Comparison of ENCODE assay signal across 11 cellular contexts in the genomic region with DNA sequence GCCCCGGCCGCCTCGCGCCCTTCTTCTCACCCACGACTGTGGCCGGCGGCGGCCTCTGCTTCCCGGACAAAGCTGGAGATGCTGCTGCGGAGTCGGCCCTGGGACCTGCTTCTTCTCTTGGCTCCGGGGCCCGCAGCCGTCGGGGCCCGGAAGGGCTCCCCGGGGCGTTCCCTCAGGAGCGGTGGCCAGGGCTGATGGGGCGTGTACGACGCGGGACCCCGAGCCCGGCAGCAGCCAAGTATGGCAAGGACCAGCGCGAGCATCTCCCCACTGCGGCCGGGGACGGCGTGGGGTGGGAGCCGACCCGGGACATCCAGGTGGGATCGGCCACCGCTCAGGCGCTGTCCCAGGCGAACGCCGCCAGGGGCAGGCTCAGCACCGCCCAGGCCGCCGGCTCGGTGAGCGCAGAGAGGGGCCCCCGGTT. TPM values are rescaled to one million over a fixed set of nuclear protein-coding genes. Genes with fewer than 3 reads are reported as not detected.
DNase-seq lines count a peak whose midpoint lies in the region; ATAC-seq and TF ChIP-seq lines count a peak whose summit lies in the region.
"Had no signal": no experiment of that assay in that cellular context is flagged by ENCODE, and none has a peak within 500 bp of the region (broad histone marks: within the 10 kb centered on the region; RNA-seq: fewer than 3 reads in every experiment).

No MANE protein-coding gene starts in this region.

- peaks cover 27% of the 10 kb centered on the region for H3K27me3 ChIP-seq in CD8-positive, alpha-beta T cell (ENCODE audit: insufficient read depth, low read length)
- H3K27me3 ChIP-seq in left ventricle myocardium inferior (ENCODE audit: low read depth), result peaks cover 74% of the 10 kb centered on the region

- no peaks in the 10 kb centered on the region for H3K36me3 Mint-ChIP-seq in CD8-positive, alpha-beta T cell
- no peaks in the 10 kb centered on the region for H3K36me3 Mint-ChIP-seq in WTC11
- H3K36me3 Mint-ChIP-seq in progenitor cell of endocrine pancreas (ENCODE audit: insufficient read depth), result no peaks in the 10 kb centered on the region

- H3K27ac Mint-ChIP-seq in CD8-positive, alpha-beta T cell, result no peak overlapping the region
- H3K27ac Mint-ChIP-seq in WTC11, result no peak overlapping the region
- H3K27ac Mint-ChIP-seq in progenitor cell of endocrine pancreas, result no peak overlapping the region

- peak overlapping the region; percentile 61 for H3K4me3 Mint-ChIP-seq in CD8-positive, alpha-beta T cell
- H3K4me3 Mint-ChIP-seq in WTC11 (peak overlapping the region; percentile 68), progenitor cell of endocrine pancreas (ENCODE audit: low read depth) (peak overlapping the region; percentile 7)

- no peak for TF ChIP-seq CTCF in CD8-positive, alpha-beta T cell (IDR thresholded peaks at IDR 0.05)
- TF ChIP-seq CTCF in WTC11 (IDR thresholded peaks at IDR 0.05), result no peak
- peak; percentile 26 for TF ChIP-seq CTCF in left ventricle myocardium inferior (IDR thresholded peaks at IDR 0.05; ENCODE audit: borderline replicate concordance)
- TF ChIP-seq CTCF in progenitor cell of endocrine pancreas (IDR thresholded peaks at IDR 0.05; ENCODE audit: unreplicated experiment), result peak; percentile 46

- POLR2A ChIA-PET in CD8-positive, alpha-beta T cell (lab: Charles Lee), result no interaction called here
- POLR2A ChIA-PET in WTC11 (lab: Charles Lee), result no interaction called here

- H3K9me3 ChIP-seq in CD8-positive, alpha-beta T cell (ENCODE audit: low read length), result no peaks in the 10 kb centered on the region
- no peaks in the 10 kb centered on the region for H3K9me3 ChIP-seq in left ventricle myocardium inferior (replicated peaks)

- H3K9me3 Mint-ChIP-seq in CD8-positive, alpha-beta T cell, result no peaks in the 10 kb centered on the region
- H3K9me3 Mint-ChIP-seq in WTC11 (peaks cover 3% of the 10 kb centered on the region; the same call in 1 of the 2 replicates), progenitor cell of endocrine pancreas (ENCODE audit: low read depth) (no peaks in the 10 kb centered on the region)

- H3K4me1 ChIP-seq in CD8-positive, alpha-beta T cell (ENCODE audit: insufficient read depth, low read length), result peaks cover 14% of the 10 kb centered on the region
- H3K4me1 ChIP-seq in left ventricle myocardium inferior, result peaks cover 43% of the 10 kb centered on the region

- intact Hi-C loops in CD8-positive, alpha-beta T cell (cut with DNase I, micrococcal nuclease), result loop anchor here in 1 of 2 experiments (10.0 kb wide), 1 partner anchor 120 kb away; a partner anchor contains a TSS
- intact Hi-C loops in left ventricle myocardium inferior (cut with micrococcal nuclease), result no loop called here

- H3K27me3 Mint-ChIP-seq in CD8-positive, alpha-beta T cell (ENCODE audit: low read depth), result peaks cover 50% of the 10 kb centered on the region
- peaks cover 79% of the 10 kb centered on the region for H3K27me3 Mint-ChIP-seq in WTC11 (ENCODE audit: low read depth)
- peaks cover 81% of the 10 kb centered on the region for H3K27me3 Mint-ChIP-seq in progenitor cell of endocrine pancreas

- peak; percentile 23 for ATAC-seq in CD8-positive, alpha-beta T cell
- ATAC-seq in WTC11 (peak; percentile 50), HG02973 (IDR thresholded peaks at IDR 0.05; ENCODE audit: unreplicated experiment) (no peak), GM19455 (IDR thresholded peaks at IDR 0.05; ENCODE audit: unreplicated experiment) (no peak), GM19035 (IDR thresholded peaks at IDR 0.05; ENCODE audit: unreplicated experiment) (no peak)

- no peak overlapping the region for H3K27ac ChIP-seq in CD8-positive, alpha-beta T cell (ENCODE audit: low read depth, low read length)
- H3K27ac ChIP-seq in left ventricle myocardium inferior (replicated peaks), result no peak overlapping the region

- CTCF ChIA-PET in CD8-positive, alpha-beta T cell (lab: Charles Lee), result interaction anchor here (2.0 to 2.5 kb wide), 2 partner anchors 11 to 349 kb away, joined by 8 to 11 read pairs; no protein-coding TSS in a partner anchor
- CTCF ChIA-PET in WTC11 (lab: Charles Lee), result interaction anchor here (0.6 to 2.8 kb wide), 3 partner anchors 25 to 350 kb away, joined by 3 to 12 read pairs (median 12); no protein-coding TSS in a partner anchor

- DNase-seq in CD8-positive, alpha-beta T cell, result no peak
- peak; percentile 50 for DNase-seq in WTC11 (ENCODE audit: low spot score)
- no peak for DNase-seq in left ventricle myocardium inferior
- DNase-seq in progenitor cell of endocrine pancreas (ENCODE audit: low spot score, unreplicated experiment), result peak; percentile 15
- DNase-seq in NCI-H524 treated with DMSO at 0.1 percent for 48 hours (lab: John Stamatoyannopoulos, UW), result no peak
- DNase-seq: activated CD4-positive, CD25-positive, alpha-beta regulatory T cell; erythroblast; NCI-H1092 treated with DMSO at 0.1 percent for 48 hours had no signal

- H3K4me1 Mint-ChIP-seq in CD8-positive, alpha-beta T cell (ENCODE audit: low read depth), result peaks cover 6% of the 10 kb centered on the region
- H3K4me1 Mint-ChIP-seq in WTC11, result no peaks in the 10 kb centered on the region; the same call in 1 of the 2 replicates
- no peaks in the 10 kb centered on the region for H3K4me1 Mint-ChIP-seq in progenitor cell of endocrine pancreas (ENCODE audit: low read depth)

- H3K36me3 ChIP-seq in CD8-positive, alpha-beta T cell (ENCODE audit: insufficient read depth, low read length), result no peaks in the 10 kb centered on the region
- H3K36me3 ChIP-seq in left ventricle myocardium inferior, result no peaks in the 10 kb centered on the region

- peak overlapping the region; percentile 71 for H3K4me3 ChIP-seq in CD8-positive, alpha-beta T cell (ENCODE audit: low read depth, low read length)
- peak overlapping the region; percentile 72 for H3K4me3 ChIP-seq in left ventricle myocardium inferior

TF ChIP-seq in WTC11, 78 proteins besides CTCF, POLR2A, EP300 and RAD21:
- TF ChIP-seq ZNF671 (CRISPR knock-in tag; IDR thresholded peaks at IDR 0.05) (no peak), MYBL2 (CRISPR knock-in tag; IDR thresholded peaks at IDR 0.05) (0 out of 2 replicates have a peak, but pooled peaks have one; percentile 39)

RNA-seq across cellular contexts. Expression of a gene that starts 27.6 kb away (rescaled TPM):
- 10 to 100 TPM; 18.1 to 19.9 TPM for total RNA-seq in CD8-positive, alpha-beta T cell
- total RNA-seq in WTC11 (2021) (31.7 to 37.7 TPM (median 31.9 TPM) in 3 replicates), left ventricle myocardium inferior (14.6 TPM), progenitor cell of endocrine pancreas (22.4 and 23.2 TPM in 2 replicates)

Comparison
In these comparisons a context has a peak if more than half of its experiments do, and no peak if none do; other contexts are left out.
1. ATAC-seq: peak in CD8-positive, alpha-beta T cell (single experiment) and WTC11 (single experiment); none in HG02973 (single experiment), GM19455 (single experiment) and GM19035 (single experiment).
2. DNase-seq: peak in WTC11 (single experiment) and progenitor cell of endocrine pancreas (single experiment); none in CD8-positive, alpha-beta T cell (0 of 7), left ventricle myocardium inferior (single experiment) and NCI-H524 treated with DMSO at 0.1 percent for 48 hours (single experiment).
3. H3K4me3 Mint-ChIP-seq: peak in every context shown above with its lines; median percentile 68 in WTC11; 61 in CD8-positive, alpha-beta T cell; 7 in progenitor cell of endocrine pancreas.
4. CTCF ChIP-seq: peak in left ventricle myocardium inferior (single experiment) and progenitor cell of endocrine pancreas (single experiment); none in CD8-positive, alpha-beta T cell (single experiment) and WTC11 (single experiment).